ENCODE assay signal across 1 cellular context in the genomic region with DNA sequence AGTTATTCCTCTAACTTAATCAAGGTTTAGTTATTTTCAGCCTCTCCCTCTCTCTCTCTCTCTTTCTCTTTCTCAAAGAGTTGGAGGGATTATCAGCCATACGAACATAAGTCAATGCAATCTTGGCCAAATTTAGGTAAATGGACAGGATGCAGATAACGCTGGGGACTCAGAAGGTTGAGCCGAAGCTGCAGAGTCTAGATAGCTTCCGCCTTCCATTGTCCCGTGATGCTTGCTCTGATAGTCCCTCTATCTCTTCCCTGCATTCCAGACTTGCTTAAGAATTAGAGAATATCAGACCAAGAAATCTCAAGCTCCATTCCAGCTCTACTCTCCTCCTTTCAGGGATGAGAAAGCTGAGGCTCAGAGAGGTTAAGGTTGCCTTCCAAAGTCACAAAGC.
TF ChIP-seq lines count a peak whose summit lies in the region.

No MANE protein-coding gene starts in this region.

TF ChIP-seq in IMR-90, 13 proteins besides CTCF, POLR2A, EP300 and RAD21 (continued from another document):
- TF ChIP-seq, protein P1, sequence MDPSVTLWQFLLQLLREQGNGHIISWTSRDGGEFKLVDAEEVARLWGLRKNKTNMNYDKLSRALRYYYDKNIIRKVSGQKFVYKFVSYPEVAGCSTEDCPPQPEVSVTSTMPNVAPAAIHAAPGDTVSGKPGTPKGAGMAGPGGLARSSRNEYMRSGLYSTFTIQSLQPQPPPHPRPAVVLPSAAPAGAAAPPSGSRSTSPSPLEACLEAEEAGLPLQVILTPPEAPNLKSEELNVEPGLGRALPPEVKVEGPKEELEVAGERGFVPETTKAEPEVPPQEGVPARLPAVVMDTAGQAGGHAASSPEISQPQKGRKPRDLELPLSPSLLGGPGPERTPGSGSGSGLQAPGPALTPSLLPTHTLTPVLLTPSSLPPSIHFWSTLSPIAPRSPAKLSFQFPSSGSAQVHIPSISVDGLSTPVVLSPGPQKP (IDR thresholded peaks at IDR 0.05; ENCODE audit: borderline replicate concordance, low read depth, low read length), result no peak
- TF ChIP-seq CEBPB (IDR thresholded peaks at IDR 0.05; ENCODE audit: low read depth, low read length) (no peak), MXI1 (IDR thresholded peaks at IDR 0.05; ENCODE audit: borderline replicate concordance, low read depth, low read length) (no peak), BHLHE40 (IDR thresholded peaks at IDR 0.05; ENCODE audit: low read depth, low read length) (no peak), CHD1 (IDR thresholded peaks at IDR 0.05; ENCODE audit: low read depth, low read length) (no peak), MAZ (IDR thresholded peaks at IDR 0.05; ENCODE audit: borderline replicate concordance, low read depth, low read length) (no peak), RFX5 (IDR thresholded peaks at IDR 0.05; ENCODE audit: low read depth, low read length) (no peak)
- TF ChIP-seq, protein P2, sequence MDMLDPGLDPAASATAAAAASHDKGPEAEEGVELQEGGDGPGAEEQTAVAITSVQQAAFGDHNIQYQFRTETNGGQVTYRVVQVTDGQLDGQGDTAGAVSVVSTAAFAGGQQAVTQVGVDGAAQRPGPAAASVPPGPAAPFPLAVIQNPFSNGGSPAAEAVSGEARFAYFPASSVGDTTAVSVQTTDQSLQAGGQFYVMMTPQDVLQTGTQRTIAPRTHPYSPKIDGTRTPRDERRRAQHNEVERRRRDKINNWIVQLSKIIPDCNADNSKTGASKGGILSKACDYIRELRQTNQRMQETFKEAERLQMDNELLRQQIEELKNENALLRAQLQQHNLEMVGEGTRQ (IDR thresholded peaks at IDR 0.05; ENCODE audit: low read depth, low read length), result no peak
